Comparison of ENCODE assay signal across 3 cellular contexts in the genomic region with DNA sequence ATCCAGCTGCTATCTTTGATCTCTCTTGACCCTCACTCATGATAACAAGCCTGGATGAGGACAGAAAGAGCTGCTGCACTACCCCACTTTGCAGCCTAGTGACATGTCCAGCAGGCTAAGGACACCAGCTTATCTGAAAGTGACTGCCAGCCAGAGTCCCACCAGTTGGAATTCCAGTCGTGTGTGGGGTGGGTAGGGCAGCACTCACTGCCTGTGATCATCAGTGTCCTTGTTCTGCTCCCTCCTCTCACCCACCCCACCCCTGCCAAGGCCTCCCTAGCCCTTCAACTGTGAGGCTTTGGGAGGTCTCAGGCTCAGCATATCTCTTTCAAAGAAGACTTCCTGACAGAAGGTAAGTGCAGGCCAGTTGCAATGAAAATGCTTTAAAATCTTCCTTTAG.
TF ChIP-seq lines count a peak whose summit lies in the region.

No MANE protein-coding gene starts in this region.

TF ChIP-seq in SK-N-SH, 30 proteins besides CTCF, POLR2A, EP300 and RAD21:
- no peak for TF ChIP-seq MXI1 (IDR thresholded peaks at IDR 0.05; ENCODE audit: low read depth, low read length)
- no peak for TF ChIP-seq TEAD4 (IDR thresholded peaks at IDR 0.05; ENCODE audit: borderline replicate concordance, insufficient read depth)
- TF ChIP-seq GABPA (IDR thresholded peaks at IDR 0.05; ENCODE audit: low read depth): no peak
- no peak for TF ChIP-seq RCOR1 (IDR thresholded peaks at IDR 0.05; ENCODE audit: low read length)
- TF ChIP-seq GATA2 (CRISPR knock-in tag; IDR thresholded peaks at IDR 0.05): no peak
- TF ChIP-seq RFX5 (IDR thresholded peaks at IDR 0.05; ENCODE audit: low read length): no peak
- TF ChIP-seq FOSL2 (IDR thresholded peaks at IDR 0.05; ENCODE audit: borderline replicate concordance, low read depth): no peak
- no peak for TF ChIP-seq TAF1 (IDR thresholded peaks at IDR 0.05; ENCODE audit: borderline replicate concordance, low read depth, low read length)
- no peak for TF ChIP-seq RXRA (IDR thresholded peaks at IDR 0.05; ENCODE audit: borderline replicate concordance, low read depth)
- TF ChIP-seq EZH2phosphoT487 (IDR thresholded peaks at IDR 0.05; ENCODE audit: borderline replicate concordance, low read depth): no peak
- TF ChIP-seq SMC3 (IDR thresholded peaks at IDR 0.05; ENCODE audit: low read depth, low read length): no peak
- TF ChIP-seq, protein P1, sequence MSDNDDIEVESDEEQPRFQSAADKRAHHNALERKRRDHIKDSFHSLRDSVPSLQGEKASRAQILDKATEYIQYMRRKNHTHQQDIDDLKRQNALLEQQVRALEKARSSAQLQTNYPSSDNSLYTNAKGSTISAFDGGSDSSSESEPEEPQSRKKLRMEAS (IDR thresholded peaks at IDR 0.05; ENCODE audit: low read depth): no peak
- TF ChIP-seq NRF1 (IDR thresholded peaks at IDR 0.05; ENCODE audit: low read depth, low read length): no peak
- TF ChIP-seq FOXM1 (IDR thresholded peaks at IDR 0.05; ENCODE audit: low read depth): no peak
- no peak for TF ChIP-seq YY1 (IDR thresholded peaks at IDR 0.05; ENCODE audit: low read depth)

TF ChIP-seq in SK-N-SH treated with all-trans-retinoic acid at 6 μM for 48 hours, 23 proteins besides CTCF, POLR2A, EP300 and RAD21:
- TF ChIP-seq ZNF70 (CRISPR knock-in tag; IDR thresholded peaks at IDR 0.05) (no peak), ZNF8 (CRISPR knock-in tag; IDR thresholded peaks at IDR 0.05) (no peak), BACH2 (CRISPR knock-in tag; IDR thresholded peaks at IDR 0.05; ENCODE audit: borderline replicate concordance) (no peak), ZFP3 (CRISPR knock-in tag; IDR thresholded peaks at IDR 0.05) (no peak), TOX (CRISPR knock-in tag; IDR thresholded peaks at IDR 0.05; ENCODE audit: borderline replicate concordance) (no peak), SNAI2 (CRISPR knock-in tag; IDR thresholded peaks at IDR 0.05) (no peak), GLIS3 (CRISPR knock-in tag; IDR thresholded peaks at IDR 0.05) (no peak), OSR1 (CRISPR knock-in tag; IDR thresholded peaks at IDR 0.05) (no peak)
- TF ChIP-seq, protein P2, sequence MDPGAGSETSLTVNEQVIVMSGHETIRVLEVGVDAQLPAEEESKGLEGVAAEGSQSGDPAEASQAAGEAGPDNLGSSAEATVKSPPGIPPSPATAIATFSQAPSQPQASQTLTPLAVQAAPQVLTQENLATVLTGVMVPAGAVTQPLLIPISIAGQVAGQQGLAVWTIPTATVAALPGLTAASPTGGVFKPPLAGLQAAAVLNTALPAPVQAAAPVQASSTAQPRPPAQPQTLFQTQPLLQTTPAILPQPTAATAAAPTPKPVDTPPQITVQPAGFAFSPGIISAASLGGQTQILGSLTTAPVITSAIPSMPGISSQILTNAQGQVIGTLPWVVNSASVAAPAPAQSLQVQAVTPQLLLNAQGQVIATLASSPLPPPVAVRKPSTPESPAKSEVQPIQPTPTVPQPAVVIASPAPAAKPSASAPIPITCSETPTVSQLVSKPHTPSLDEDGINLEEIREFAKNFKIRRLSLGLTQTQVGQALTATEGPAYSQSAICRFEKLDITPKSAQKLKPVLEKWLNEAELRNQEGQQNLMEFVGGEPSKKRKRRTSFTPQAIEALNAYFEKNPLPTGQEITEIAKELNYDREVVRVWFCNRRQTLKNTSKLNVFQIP (CRISPR knock-in tag; IDR thresholded peaks at IDR 0.05; ENCODE audit: borderline replicate concordance, low read depth): no peak

TF ChIP-seq in H1, 55 proteins besides CTCF, POLR2A, EP300 and RAD21:
- no peak for TF ChIP-seq SAP30 (IDR thresholded peaks at IDR 0.05; ENCODE audit: insufficient read depth, insufficient replicate concordance, low read length)
